ENCODE assay signal across 21 cellular contexts in the genomic region with DNA sequence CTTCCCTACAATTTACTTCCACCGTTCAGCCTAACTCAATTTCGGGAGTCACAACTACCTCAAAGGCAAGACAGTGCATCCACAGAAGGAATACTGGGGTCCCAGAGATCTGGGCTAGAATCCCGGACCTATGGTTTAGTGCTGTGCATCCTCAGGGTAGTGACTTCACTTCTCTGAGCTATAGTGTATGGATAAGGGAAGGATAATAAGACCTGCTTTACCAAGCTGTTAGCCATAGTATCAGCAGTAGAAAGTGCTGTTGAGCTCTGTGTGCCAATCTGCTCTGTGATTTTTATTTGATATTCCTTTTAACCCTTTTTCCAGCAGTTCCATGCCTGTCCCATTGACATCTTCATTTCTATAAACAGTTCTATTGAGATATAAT.
DNase-seq lines count a peak whose midpoint lies in the region; ATAC-seq and TF ChIP-seq lines count a peak whose summit lies in the region.
"Had no signal": no experiment of that assay in that cellular context is flagged by ENCODE, and none has a peak within 500 bp of the region (broad histone marks: within the 10 kb centered on the region; RNA-seq: fewer than 3 reads in every experiment).

No MANE protein-coding gene starts in this region.

- no peaks in the 10 kb centered on the region for H3K9me3 ChIP-seq in CD4-positive, alpha-beta memory T cell (ENCODE audit: control insufficient read depth in 1 of 2, low read length in 2 of 2)
- H3K9me3 ChIP-seq in T-helper 17 cell (ENCODE audit: control insufficient read depth, low read length, poor library complexity, severe bottlenecking) (no peaks in the 10 kb centered on the region), upper lobe of right lung (no peaks in the 10 kb centered on the region)
- H3K9me3 ChIP-seq: tibial artery had no signal

- peaks cover 16% of the 10 kb centered on the region for H3K36me3 Mint-ChIP-seq in T-helper 1 cell treated with Interleukin-12 subunit alpha and Interleukin-12 subunit beta and Interleukin-4 antibody, amounts not matched to agents 30 μg/mL and 1 μg/mL, for 36 hours (ENCODE audit: low read depth)
- H3K36me3 Mint-ChIP-seq in CD4-positive, alpha-beta memory T cell = peaks cover 0 to 1% of the 10 kb centered on the region in 2 donors
- peaks cover 2% of the 10 kb centered on the region for H3K36me3 Mint-ChIP-seq in T-helper 17 cell (ENCODE audit: low read depth)
- peaks cover 4% of the 10 kb centered on the region for H3K36me3 Mint-ChIP-seq in central memory CD8-positive, alpha-beta T cell (ENCODE audit: insufficient read depth)
- H3K36me3 Mint-ChIP-seq: memory B cell; stimulated activated naive B cell treated with anti-CD40 and anti-IgM and Interleukin-4, amounts not matched to agents 10 μg/mL and 1 μg/mL and 100 μg/mL, for 72 hours had no signal

- intact Hi-C loops in CD4-positive, alpha-beta memory T cell (cut with micrococcal nuclease) = loop anchor here (2.0 to 5.0 kb wide), 2 partner anchors 89 to 1045 kb away; a partner anchor contains a TSS
- intact Hi-C loops in upper lobe of right lung (cut with DNase I) = no loop called here

- H3K4me1 ChIP-seq in CD4-positive, alpha-beta memory T cell (ENCODE audit: insufficient read depth, low read length) = peaks cover 90% of the 10 kb centered on the region
- no peaks in the 10 kb centered on the region for H3K4me1 ChIP-seq in upper lobe of right lung
- H3K4me1 ChIP-seq: tibial artery had no signal

- H3K27ac ChIP-seq in CD4-positive, alpha-beta memory T cell (ENCODE audit: low read depth, low read length) = peak overlapping the region; percentile 55
- H3K27ac ChIP-seq in upper lobe of right lung = no peak overlapping the region
- H3K27ac ChIP-seq: 22Rv1, tibial artery had no signal

- no peaks in the 10 kb centered on the region for H3K36me3 ChIP-seq in CD4-positive, alpha-beta memory T cell (ENCODE audit: insufficient read depth, low read length)
- no peaks in the 10 kb centered on the region for H3K36me3 ChIP-seq in upper lobe of right lung
- H3K36me3 ChIP-seq: tibial artery had no signal

- H3K4me3 Mint-ChIP-seq in T-helper 1 cell treated with Interleukin-12 subunit alpha and Interleukin-12 subunit beta and Interleukin-4 antibody, amounts not matched to agents 30 μg/mL and 1 μg/mL, for 36 hours = peak overlapping the region; percentile 25
- peak overlapping the region; percentile 10 to 89 (median 71) for H3K4me3 Mint-ChIP-seq in CD4-positive, alpha-beta memory T cell
- H3K4me3 Mint-ChIP-seq in T-helper 17 cell = peak overlapping the region; percentile 74
- H3K4me3 Mint-ChIP-seq in central memory CD8-positive, alpha-beta T cell = peak overlapping the region; percentile 67
- H3K4me3 Mint-ChIP-seq: memory B cell; stimulated activated naive B cell treated with anti-CD40 and anti-IgM and Interleukin-4, amounts not matched to agents 10 μg/mL and 1 μg/mL and 100 μg/mL, for 72 hours had no signal

- no peak for ATAC-seq in T-helper 17 cell
- ATAC-seq in central memory CD8-positive, alpha-beta T cell (replicated peaks; ENCODE audit: extremely low read depth, poor library complexity, severe bottlenecking) = no peak
- no peak for ATAC-seq in HG03342 (IDR thresholded peaks at IDR 0.05; ENCODE audit: unreplicated experiment)
- no peak for ATAC-seq in upper lobe of right lung
- ATAC-seq: SK-N-SH treated with all-trans-retinoic acid at 6 μM for 48 hours; stimulated activated naive B cell treated with anti-CD40 and anti-IgM and Interleukin-4, amounts not matched to agents 10 μg/mL and 1 μg/mL and 100 μg/mL, for 72 hours had no signal

- peaks cover 72% of the 10 kb centered on the region for H3K4me1 Mint-ChIP-seq in T-helper 1 cell treated with Interleukin-12 subunit alpha and Interleukin-12 subunit beta and Interleukin-4 antibody, amounts not matched to agents 30 μg/mL and 1 μg/mL, for 36 hours (ENCODE audit: low read depth)
- peaks cover 64 to 84% (median 73%) of the 10 kb centered on the region in 4 donors for H3K4me1 Mint-ChIP-seq in CD4-positive, alpha-beta memory T cell
- peaks cover 58% of the 10 kb centered on the region for H3K4me1 Mint-ChIP-seq in T-helper 17 cell
- H3K4me1 Mint-ChIP-seq in central memory CD8-positive, alpha-beta T cell = peaks cover 54% of the 10 kb centered on the region
- H3K4me1 Mint-ChIP-seq: memory B cell; stimulated activated naive B cell treated with anti-CD40 and anti-IgM and Interleukin-4, amounts not matched to agents 10 μg/mL and 1 μg/mL and 100 μg/mL, for 72 hours had no signal

- no peaks in the 10 kb centered on the region for H3K27me3 Mint-ChIP-seq in T-helper 1 cell treated with Interleukin-12 subunit alpha and Interleukin-12 subunit beta and Interleukin-4 antibody, amounts not matched to agents 30 μg/mL and 1 μg/mL, for 36 hours (ENCODE audit: low read depth)
- no peaks in the 10 kb centered on the region for H3K27me3 Mint-ChIP-seq in CD4-positive, alpha-beta memory T cell
- no peaks in the 10 kb centered on the region for H3K27me3 Mint-ChIP-seq in T-helper 17 cell
- no peaks in the 10 kb centered on the region for H3K27me3 Mint-ChIP-seq in central memory CD8-positive, alpha-beta T cell
- H3K27me3 Mint-ChIP-seq: memory B cell had no signal

- no peaks in the 10 kb centered on the region for H3K9me3 Mint-ChIP-seq in T-helper 1 cell treated with Interleukin-12 subunit alpha and Interleukin-12 subunit beta and Interleukin-4 antibody, amounts not matched to agents 30 μg/mL and 1 μg/mL, for 36 hours
- no peaks in the 10 kb centered on the region for H3K9me3 Mint-ChIP-seq in CD4-positive, alpha-beta memory T cell
- H3K9me3 Mint-ChIP-seq in central memory CD8-positive, alpha-beta T cell = no peaks in the 10 kb centered on the region

- POLR2A ChIA-PET in CD4-positive, alpha-beta memory T cell (lab: Charles Lee; ENCODE audit: partially characterized antibody) = interaction anchor here (0.6 to 12.6 kb wide), 19 partner anchors 11 to 1654 kb away, joined by 3 to 116 read pairs (median 4); a partner anchor contains a TSS

- TF ChIP-seq CTCF in upper lobe of right lung (IDR thresholded peaks at IDR 0.05) = no peak

- peak overlapping the region; percentile 88 for H3K27ac Mint-ChIP-seq in T-helper 1 cell treated with Interleukin-12 subunit alpha and Interleukin-12 subunit beta and Interleukin-4 antibody, amounts not matched to agents 30 μg/mL and 1 μg/mL, for 36 hours
- peak overlapping the region; percentile 89 to 97 (median 90) for H3K27ac Mint-ChIP-seq in CD4-positive, alpha-beta memory T cell
- peak overlapping the region; percentile 95 for H3K27ac Mint-ChIP-seq in T-helper 17 cell
- peak overlapping the region; percentile 96 for H3K27ac Mint-ChIP-seq in central memory CD8-positive, alpha-beta T cell (ENCODE audit: low read depth)
- H3K27ac Mint-ChIP-seq: memory B cell; stimulated activated naive B cell treated with anti-CD40 and anti-IgM and Interleukin-4, amounts not matched to agents 10 μg/mL and 1 μg/mL and 100 μg/mL, for 72 hours had no signal

- CTCF ChIA-PET in CD4-positive, alpha-beta memory T cell (lab: Charles Lee; ENCODE audit: partially characterized antibody) = interaction anchor here (0.7 to 6.2 kb wide), 9 partner anchors 10 to 88 kb away, joined by 3 to 47 read pairs (median 3); no protein-coding TSS in a partner anchor

- peak overlapping the region in 1 of 2 donors; percentile 24 for H3K4me3 ChIP-seq in CD4-positive, alpha-beta memory T cell (ENCODE audit: low read length in 2 of 2)
- H3K4me3 ChIP-seq in upper lobe of right lung = no peak overlapping the region
- H3K4me3 ChIP-seq: tibial artery had no signal

- DNase-seq in T-helper 1 cell (no peak), T-helper 17 cell (no peak), upper lobe of right lung (no peak)
- no peak for DNase-seq in CD4-positive, alpha-beta memory T cell
- no peak for DNase-seq in central memory CD8-positive, alpha-beta T cell (ENCODE audit: low spot score in 2 of 2)
- DNase-seq in stimulated activated naive CD4-positive, alpha-beta T cell treated with Interleukin-2 at 50 U/mL for 16 hours (lab: John Stamatoyannopoulos, UW) = no peak
- DNase-seq: activated CD4-positive, alpha-beta T cell treated with anti-CD3 and anti-CD28 coated beads for 1 hour; amygdala; cortex of kidney; DMS79; NCI-H1048; NCI-H187; NCI-H748 treated with DMSO at 0.1 percent for 48 hours; small intestine; stimulated activated naive B cell treated with anti-CD40 and anti-IgM and Interleukin-4, amounts not matched to agents 10 μg/mL and 1 μg/mL and 100 μg/mL, for 72 hours had no signal

- H3K27me3 ChIP-seq in CD4-positive, alpha-beta memory T cell (ENCODE audit: insufficient read depth, low read length) = no peaks in the 10 kb centered on the region
- H3K27me3 ChIP-seq in upper lobe of right lung = no peaks in the 10 kb centered on the region
- H3K27me3 ChIP-seq: tibial artery had no signal
